19 cellular contexts compared by ENCODE assay signal in the genomic region with DNA sequence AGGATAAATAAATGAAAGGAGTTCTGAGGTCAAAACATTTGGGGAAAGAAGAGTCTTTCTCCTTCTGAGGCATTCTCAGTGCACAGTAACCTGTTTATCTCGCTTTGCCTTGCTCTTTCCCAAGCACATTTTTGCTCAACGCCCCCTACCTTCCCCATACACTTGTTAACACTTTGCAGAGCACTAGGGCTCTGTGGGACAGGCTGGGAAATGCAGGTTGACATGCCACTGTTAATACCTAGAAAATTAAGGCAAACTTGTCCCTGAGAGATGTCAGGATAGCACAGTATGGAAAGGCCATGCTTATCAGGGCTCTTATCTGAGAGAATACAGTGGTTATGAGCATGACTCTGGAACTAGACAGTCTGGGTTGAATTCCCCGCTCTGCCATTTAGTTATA.
"Had no signal": no experiment of that assay in that cellular context is flagged by ENCODE, and none has a peak within 500 bp of the region (broad histone marks: within the 10 kb centered on the region; RNA-seq: fewer than 3 reads in every experiment).

No MANE protein-coding gene starts in this region.

- H3K36me3 ChIP-seq: ascending aorta, gastrocnemius medialis, prostate gland, right atrium auricular region had no signal

- H3K27me3 ChIP-seq: ascending aorta, gastrocnemius medialis, heart left ventricle, right atrium auricular region, tibial nerve had no signal

- DNase-seq: activated CD4-positive, alpha-beta T cell treated with anti-CD3 and anti-CD28 coated beads for 36 hours; activated CD4-positive, alpha-beta T cell treated with anti-CD3 and anti-CD28 coated beads, Interleukin-2, amount 50 U/mL, for 48 hours; activated naive CD4-positive, alpha-beta T cell treated with Interleukin-2 at 50 U/mL for 16 hours; cerebellar nuclear complex; cortex of kidney; gastrocnemius medialis; heart left ventricle; occipital lobe; stimulated activated CD4-positive, alpha-beta T cell treated with anti-CD3 and anti-CD28 coated beads, Interleukin-2, amount 100 ng/mL, for 24 hours; stimulated activated naive CD8-positive, alpha-beta T cell treated with anti-CD3 and anti-CD28 coated beads, Interleukin-15, Interleukin-2, amounts not matched to agents 100 U/mL and 50 U/mL, for 24 hours; substantia nigra; SW 1271 had no signal

- ATAC-seq: activated CD4-positive, alpha-beta T cell treated with anti-CD3 and anti-CD28 coated beads for 36 hours; esophagus mucosa; gastrocnemius medialis; heart left ventricle; stimulated activated naive CD8-positive, alpha-beta T cell treated with anti-CD3 and anti-CD28 coated beads, Interleukin-15, Interleukin-2, amounts not matched to agents 100 U/mL and 50 U/mL, for 24 hours had no signal

- H3K4me3 Mint-ChIP-seq: activated CD4-positive, alpha-beta T cell treated with anti-CD3 and anti-CD28 coated beads for 36 hours; nephron had no signal

- H3K9me3 Mint-ChIP-seq: activated T-helper 2 cell treated with anti-CD3 and anti-CD28 coated beads, Interferon-gamma antibody, Interleukin-2, Interleukin-4, amounts not matched to agents 10 μg/mL and 5 μg/mL and 100 μg/mL, durations not matched to agents 14 hours and 24 hours and 36 hours; nephron had no signal

- H3K9me3 ChIP-seq: ascending aorta, gastrocnemius medialis, heart left ventricle, prostate gland, right atrium auricular region, tibial nerve had no signal

- H3K4me3 ChIP-seq: ascending aorta, gastrocnemius medialis, heart left ventricle, prostate gland, right atrium auricular region, tibial nerve had no signal

- H3K27ac Mint-ChIP-seq: activated T-helper 2 cell treated with anti-CD3 and anti-CD28 coated beads, Interferon-gamma antibody, Interleukin-2, Interleukin-4, amounts not matched to agents 10 μg/mL and 5 μg/mL and 100 μg/mL, durations not matched to agents 14 hours and 24 hours and 36 hours; nephron had no signal

- H3K27ac ChIP-seq: ascending aorta, gastrocnemius medialis, heart left ventricle, prostate gland, right atrium auricular region, tibial nerve had no signal

- H3K4me1 ChIP-seq: ascending aorta, prostate gland had no signal

- H3K27me3 Mint-ChIP-seq: activated CD4-positive, alpha-beta T cell treated with anti-CD3 and anti-CD28 coated beads for 36 hours had no signal
